ENCODE assay signal across 20 cellular contexts in genomic region chr6:107539849-107540464, GRCh38. TPM values are rescaled to one million over a fixed set of nuclear protein-coding genes. Genes with fewer than 3 reads are reported as not detected.
DNase-seq lines count a peak whose midpoint lies in the region; ATAC-seq and TF ChIP-seq lines count a peak whose summit lies in the region.
"Had no signal": no experiment of that assay in that cellular context is flagged by ENCODE, and none has a peak within 500 bp of the region (broad histone marks: within the 10 kb centered on the region; RNA-seq: fewer than 3 reads in every experiment).

No MANE protein-coding gene starts in this region.

- peak; percentile 24 for DNase-seq in DMS79 treated with DMSO at 0.1 percent for 48 hours (lab: John Stamatoyannopoulos, UW)
- DNase-seq in DMS79 (lab: John Stamatoyannopoulos, UW): no peak
- DNase-seq in psoas muscle: no peak
- DNase-seq: activated CD4-positive, alpha-beta T cell treated with anti-CD3 and anti-CD28 coated beads for 4 hours; activated naive CD8-positive, alpha-beta T cell treated with anti-CD3 and anti-CD28 coated beads for 36 hours; COR-L47; heart left ventricle; immature natural killer cell; NCI-H2029 treated with DMSO at 0.1 percent for 48 hours; T-cell; testis had no signal

- TF ChIP-seq CTCF in OCI-LY1 (IDR thresholded peaks at IDR 0.05; ENCODE audit: low read length) (no peak), psoas muscle (IDR thresholded peaks at IDR 0.05) (no peak)

- peaks cover 5% of the 10 kb centered on the region; the same call in 1 of the 2 replicates for H3F3A ChIP-seq in OCI-LY1 (ENCODE audit: insufficient read depth, low read length)

- H3K27me3 ChIP-seq in OCI-LY1 (ENCODE audit: insufficient read depth, low read length): no peaks in the 10 kb centered on the region
- no peaks in the 10 kb centered on the region for H3K27me3 ChIP-seq in iPS-20b (ENCODE audit: insufficient read depth, low read length)
- H3K27me3 ChIP-seq in psoas muscle (ENCODE audit: insufficient read depth in 3 of 3, low read length in 2 of 3): no peaks in the 10 kb centered on the region
- H3K27me3 ChIP-seq: BE2C, testis had no signal

- no peak overlapping the region for H2AFZ ChIP-seq in OCI-LY1 (ENCODE audit: low read length)

- H3K9me3 ChIP-seq in OCI-LY1 (ENCODE audit: low read length) (no peaks in the 10 kb centered on the region), iPS-20b (ENCODE audit: insufficient read depth, low read depth, low read length) (no peaks in the 10 kb centered on the region), psoas muscle (no peaks in the 10 kb centered on the region)
- H3K9me3 ChIP-seq: BE2C, heart left ventricle, testis had no signal

- H3K4me3 ChIP-seq in OCI-LY1 (ENCODE audit: low read depth, low read length, poor library complexity, severe bottlenecking) (no peak overlapping the region), iPS-20b (ENCODE audit: low read length) (no peak overlapping the region), psoas muscle (peak overlapping the region; percentile 28)
- H3K4me3 ChIP-seq: heart left ventricle, testis had no signal

- no peaks in the 10 kb centered on the region for H4K20me1 ChIP-seq in OCI-LY1 (ENCODE audit: insufficient read depth, low read length)

- intact Hi-C loops in psoas muscle (cut with DNase I): loop anchor here (2.0 to 5.0 kb wide), 4 partner anchors 37 to 122 kb away; partner anchors contain the start of gene SOBP (in 1 of the 2)

- ATAC-seq in psoas muscle (no peak), GM21381 (IDR thresholded peaks at IDR 0.05; ENCODE audit: unreplicated experiment) (no peak), GM19023 (IDR thresholded peaks at IDR 0.05; ENCODE audit: unreplicated experiment) (no peak), HG03520 (IDR thresholded peaks at IDR 0.05; ENCODE audit: unreplicated experiment) (no peak)
- ATAC-seq: activated T-helper 17 cell treated with anti-CD3 and anti-CD28 coated beads, Interleukin-2, amount 50 U/mL, for 72 hours; heart left ventricle; sciatic nerve; T-cell had no signal

- 0 out of 2 replicates have a peak, but pooled peaks cover 5% of the 10 kb centered on the region for H3K79me2 ChIP-seq in OCI-LY1 (ENCODE audit: insufficient read depth, low read length)

- peaks cover 56% of the 10 kb centered on the region for H3K4me1 ChIP-seq in OCI-LY1 (ENCODE audit: insufficient read depth, low read length, severe bottlenecking)
- peaks cover 24% of the 10 kb centered on the region; the same call in 1 of the 2 replicates for H3K4me1 ChIP-seq in iPS-20b (ENCODE audit: insufficient read depth, low read length)
- H3K4me1 ChIP-seq in psoas muscle: peaks cover 57% of the 10 kb centered on the region
- H3K4me1 ChIP-seq: testis had no signal

- H3K36me3 ChIP-seq in OCI-LY1 (ENCODE audit: insufficient read depth, low read length): peaks cover 72% of the 10 kb centered on the region; the same call in 1 of the 2 replicates
- no peaks in the 10 kb centered on the region for H3K36me3 ChIP-seq in iPS-20b (ENCODE audit: insufficient read depth, low read depth, low read length)
- peaks cover 0 to 2% of the 10 kb centered on the region in 2 donors for H3K36me3 ChIP-seq in psoas muscle (ENCODE audit: insufficient read depth in 1 of 2, low read depth in 1 of 2)

- H3K4me2 ChIP-seq in OCI-LY1 (ENCODE audit: low read length): peak overlapping the region; percentile 22; the same call in 1 of the 2 replicates

- H3K27ac ChIP-seq in OCI-LY1 (ENCODE audit: low read depth, low read length, poor library complexity, severe bottlenecking) (peak overlapping the region; percentile 94), iPS-20b (ENCODE audit: low read length) (no peak overlapping the region), psoas muscle (peak overlapping the region; percentile 53)
- H3K27ac ChIP-seq: heart left ventricle, testis had no signal

- H3K9ac ChIP-seq in OCI-LY1 (ENCODE audit: low read length) (peak overlapping the region; percentile 33; the same call in 1 of the 2 replicates), iPS-20b (ENCODE audit: low read depth, low read length) (peak overlapping the region; percentile 1; the same call in 1 of the 2 replicates)

- H3K9me2 ChIP-seq in OCI-LY1 (ENCODE audit: low read depth, low read length): no peaks in the 10 kb centered on the region

- WGBS in psoas muscle, 3 donors: 41 to 76% (median 74%) methylated on average over 2 of the region's 2 CpGs

RNA-seq across cellular contexts. Expression of gene SOBP, which starts 50.0 kb away (rescaled TPM):
- 10 to 100 TPM; 14.8 to 27.6 (median 23.2) TPM for total RNA-seq in psoas muscle
- 10 to 100 TPM in 1 of 3 donors, 1 to 10 TPM in 2; 5.7 to 24.4 (median 8.9) TPM for polyA plus RNA-seq in psoas muscle
- total RNA-seq: A172 had no signal
- polyA plus RNA-seq: immature natural killer cell had no signal
